Comparison of ENCODE assay signal across 1 cellular context in genomic region chr2:8625399-8626283, GRCh38.
TF ChIP-seq lines count a peak whose summit lies in the region.

No MANE protein-coding gene starts in this region.

TF ChIP-seq in HepG2, 621 proteins besides CTCF, POLR2A, EP300 and RAD21 (continued from another document and continues in another):
- TF ChIP-seq ZBTB4 (CRISPR knock-in tag; IDR thresholded peaks at IDR 0.05; ENCODE audit: borderline replicate concordance): peak; percentile 42; the same call in 1 of the 2 replicates
- TF ChIP-seq ZNF792 (CRISPR knock-in tag; IDR thresholded peaks at IDR 0.05): peak; percentile 91
- peak; percentile 54 for TF ChIP-seq ZNF614 (CRISPR knock-in tag; IDR thresholded peaks at IDR 0.05; ENCODE audit: borderline replicate concordance)
- TF ChIP-seq MTA3 (CRISPR knock-in tag; IDR thresholded peaks at IDR 0.05): 0 out of 2 replicates have a peak, but pooled peaks have one; percentile 12
- no peak for TF ChIP-seq SATB2 (CRISPR knock-in tag; IDR thresholded peaks at IDR 0.05)
- TF ChIP-seq ZNF556 (CRISPR knock-in tag; IDR thresholded peaks at IDR 0.05; ENCODE audit: borderline replicate concordance): peak; percentile 77; the same call in 1 of the 2 replicates
- TF ChIP-seq ZNF383 (CRISPR knock-in tag; IDR thresholded peaks at IDR 0.05; ENCODE audit: borderline replicate concordance): 0 out of 2 replicates have a peak, but pooled peaks have one; percentile 15
- peak; percentile 68 for TF ChIP-seq THAP11 (CRISPR knock-in tag; IDR thresholded peaks at IDR 0.05)
- TF ChIP-seq MTERF4 (CRISPR knock-in tag; IDR thresholded peaks at IDR 0.05): peak; percentile 94; the same call in 1 of the 2 replicates
- peak; percentile 88 for TF ChIP-seq ZFP91 (CRISPR knock-in tag; IDR thresholded peaks at IDR 0.05; ENCODE audit: borderline replicate concordance)
- TF ChIP-seq GMEB1 (CRISPR knock-in tag; IDR thresholded peaks at IDR 0.05; ENCODE audit: borderline replicate concordance): no peak
- TF ChIP-seq NBN (conservative IDR thresholded peaks at IDR 0.05): no peak
- TF ChIP-seq MAFF (IDR thresholded peaks at IDR 0.05; ENCODE audit: low read depth, low read length): no peak
- TF ChIP-seq HOXD1 (CRISPR knock-in tag; IDR thresholded peaks at IDR 0.05): peak; percentile 71; the same call in 1 of the 2 replicates
- peak; percentile 82 for TF ChIP-seq ZZZ3 (CRISPR knock-in tag; IDR thresholded peaks at IDR 0.05; ENCODE audit: borderline replicate concordance)
- no peak for TF ChIP-seq HMGA1 (CRISPR knock-in tag; conservative IDR thresholded peaks at IDR 0.05)
- no peak for TF ChIP-seq MLLT10 (CRISPR knock-in tag; IDR thresholded peaks at IDR 0.05)
- peak; percentile 97 for TF ChIP-seq PAXIP1 (CRISPR knock-in tag; conservative IDR thresholded peaks at IDR 0.05)
- peak; percentile 65; the same call in 1 of the 2 replicates for TF ChIP-seq TFDP2 (CRISPR knock-in tag; IDR thresholded peaks at IDR 0.05)
- peak; percentile 95 for TF ChIP-seq FOXA3 (CRISPR knock-in tag; IDR thresholded peaks at IDR 0.05)
- TF ChIP-seq ZNF800 (CRISPR knock-in tag; IDR thresholded peaks at IDR 0.05): no peak
- TF ChIP-seq KDM5A (IDR thresholded peaks at IDR 0.05; ENCODE audit: borderline replicate concordance, low read length): 0 out of 2 replicates have a peak, but pooled peaks have one; percentile 3
- TF ChIP-seq ZNF263 (CRISPR knock-in tag; IDR thresholded peaks at IDR 0.05): peak; percentile 100
- TF ChIP-seq TBL1XR1 (IDR thresholded peaks at IDR 0.05; ENCODE audit: borderline replicate concordance, low read length, partially characterized antibody): peak; percentile 89
- peak; percentile 64 to 84 for TF ChIP-seq HMGXB4 (CRISPR knock-in tag; IDR thresholded peaks at IDR 0.05; ENCODE audit: borderline replicate concordance in 1 of 2, low read depth in 1 of 2)
- TF ChIP-seq EED (CRISPR knock-in tag; IDR thresholded peaks at IDR 0.05): peak; percentile 99
- no peak for TF ChIP-seq KLF9 (CRISPR knock-in tag; IDR thresholded peaks at IDR 0.05; ENCODE audit: low read depth)
- TF ChIP-seq RAD51 (IDR thresholded peaks at IDR 0.05; ENCODE audit: borderline replicate concordance): no peak
- no peak for TF ChIP-seq BRCA1 (CRISPR knock-in tag; IDR thresholded peaks at IDR 0.05)
- TF ChIP-seq DMAP1 (CRISPR knock-in tag; IDR thresholded peaks at IDR 0.05): peak; percentile 91
- peak; percentile 95 for TF ChIP-seq ZNF609 (CRISPR knock-in tag; IDR thresholded peaks at IDR 0.05; ENCODE audit: borderline replicate concordance)
- TF ChIP-seq ZBTB3 (CRISPR knock-in tag; IDR thresholded peaks at IDR 0.05; ENCODE audit: borderline replicate concordance, low read depth): peak; percentile 54; the same call in 1 of the 2 replicates
- no peak for TF ChIP-seq SYNCRIP (IDR thresholded peaks at IDR 0.05; ENCODE audit: insufficient read depth, low read depth, low read length)
- TF ChIP-seq SALL2 (CRISPR knock-in tag; IDR thresholded peaks at IDR 0.05): no peak; the same call in 1 of the 2 replicates
- peak; percentile 5; the same call in 1 of the 2 replicates for TF ChIP-seq ZNF839 (CRISPR knock-in tag; IDR thresholded peaks at IDR 0.05; ENCODE audit: borderline replicate concordance)
- TF ChIP-seq ZKSCAN5 (CRISPR knock-in tag; IDR thresholded peaks at IDR 0.05): no peak
- peak; percentile 85; the same call in 1 of the 2 replicates for TF ChIP-seq EEA1 (CRISPR knock-in tag; IDR thresholded peaks at IDR 0.05; ENCODE audit: borderline replicate concordance)
- peak; percentile 81 for TF ChIP-seq ZNF292 (CRISPR knock-in tag; IDR thresholded peaks at IDR 0.05; ENCODE audit: borderline replicate concordance, low read depth)
